In genomic region chr18:60549338-60549960, GRCh38 we compare ENCODE assay signal across 8 cellular contexts.
DNase-seq lines count a peak whose midpoint lies in the region; ATAC-seq, FAIRE-seq and TF ChIP-seq lines count a peak whose summit lies in the region.

No MANE protein-coding gene starts in this region.

- peak; percentile 24; the same call in 1 of the 2 replicates for TF ChIP-seq RAD21 in HepG2 (CRISPR knock-in tag; IDR thresholded peaks at IDR 0.05)

- no peak for TF ChIP-seq EP300 in HepG2 (IDR thresholded peaks at IDR 0.05; ENCODE audit: low read depth in 2 of 2, low read length in 2 of 2)
- TF ChIP-seq EP300 in HepG2 (CRISPR knock-in tag; IDR thresholded peaks at IDR 0.05; ENCODE audit: borderline replicate concordance): no peak

- TF ChIP-seq POLR2A in HepG2 (IDR thresholded peaks at IDR 0.05; ENCODE audit: insufficient read depth in 1 of 2, low read depth in 2 of 2, low read length in 2 of 2): no peak

- CTCF ChIA-PET in HepG2 (lab: Yijun Ruan, JAX; ENCODE audit: low intra/inter-chr PET ratio, low total read pairs): interaction anchor here (1.2 to 2.2 kb wide), 4 partner anchors 553 to 712 kb away, joined by 3 to 17 read pairs (median 6); no protein-coding TSS in a partner anchor
- CTCF ChIA-PET in activated CD4-positive, alpha-beta memory T cell treated with anti-CD3 and anti-CD28 coated beads, Interleukin-2, amount 10 ng/mL, durations not matched to agents 7 days and 5 days (lab: Charles Lee): interaction anchor here (0.8 to 2.1 kb wide), 3 partner anchors 553 to 1090 kb away, joined by 3 to 7 read pairs (median 4); no protein-coding TSS in a partner anchor

- H3K79me2 ChIP-seq in ACC112 (ENCODE audit: control insufficient read depth, insufficient read depth, low read length, unreplicated experiment) (no peaks in the 10 kb centered on the region), HepG2 (ENCODE audit: insufficient read depth, low read length) (no peaks in the 10 kb centered on the region)

- H2AFZ ChIP-seq in ACC112 (ENCODE audit: low read length, unreplicated experiment) (peak overlapping the region; percentile 55), HepG2 (ENCODE audit: low read length) (no peak overlapping the region)

- no peaks in the 10 kb centered on the region for H3K4me1 ChIP-seq in ACC112 (ENCODE audit: control insufficient read depth, insufficient read depth, low read length, unreplicated experiment)
- H3K4me1 ChIP-seq in HepG2 (ENCODE audit: insufficient read depth, low read length): no peaks in the 10 kb centered on the region

- TF ChIP-seq CTCF in GM12873 (IDR thresholded peaks at IDR 0.05; ENCODE audit: insufficient read depth, low read depth, low read length, missing control alignments) (peak; percentile 61), brain microvascular endothelial cell (IDR thresholded peaks at IDR 0.05; ENCODE audit: low read depth, low read length, missing control alignments) (peak; percentile 68), HepG2 (CRISPR knock-in tag; IDR thresholded peaks at IDR 0.05) (peak; percentile 63)

- ATAC-seq in HepG2: no peak

- no peak overlapping the region for H3K4me2 ChIP-seq in HepG2 (ENCODE audit: low read depth, low read length)

- intact Hi-C loops in HepG2 (cut with micrococcal nuclease; ENCODE audit: unreplicated experiment): loop anchor here (1.0 to 5.0 kb wide), 3 partner anchors 553 to 712 kb away; no protein-coding TSS in a partner anchor

- DNase-seq in HS-27A (ENCODE audit: low read depth): peak; percentile 34
- DNase-seq in NCI-H69 (lab: John Stamatoyannopoulos, UW): peak; percentile 95
- DNase-seq in brain microvascular endothelial cell: peak; percentile 64
- DNase-seq in HepG2 (ENCODE audit: low spot score): peak; percentile 44
- DNase-seq in activated CD4-positive, alpha-beta memory T cell treated with anti-CD3 and anti-CD28 coated beads, Interleukin-2, amount 10 ng/mL, durations not matched to agents 7 days and 5 days: no peak
- DNase-seq in cortex of kidney (lab: John Stamatoyannopoulos, UW): no peak

- H3K36me3 ChIP-seq in ACC112 (ENCODE audit: insufficient read depth, low read length) (no peaks in the 10 kb centered on the region), brain microvascular endothelial cell (replicated peaks) (no peaks in the 10 kb centered on the region), HepG2 (replicated peaks in 1 of 2; ENCODE audit: control insufficient read depth in 1 of 2, insufficient read depth in 2 of 2, low read length in 2 of 2) (no peaks in the 10 kb centered on the region)

- in situ Hi-C loops in brain microvascular endothelial cell (cut with HindIII; ENCODE audit: low pct_ligation_motif_present, low sequenced_read_pairs): no loop called here
- in situ Hi-C loops in HepG2 (cut with HindIII; ENCODE audit: extremely low pct_ligation_motif_present, low pct_unique_long_range_greater_than_20kb): loop anchor here (10.0 to 25.0 kb wide), 2 partner anchors 565 to 712 kb away; no protein-coding TSS in a partner anchor

- no peaks in the 10 kb centered on the region for H3K9me3 Mint-ChIP-seq in activated CD4-positive, alpha-beta memory T cell treated with anti-CD3 and anti-CD28 coated beads, Interleukin-2, amount 10 ng/mL, durations not matched to agents 7 days and 5 days

- no peaks in the 10 kb centered on the region for H3K27me3 Mint-ChIP-seq in activated CD4-positive, alpha-beta memory T cell treated with anti-CD3 and anti-CD28 coated beads, Interleukin-2, amount 10 ng/mL, durations not matched to agents 7 days and 5 days

- no peaks in the 10 kb centered on the region for H3K9me3 ChIP-seq in HepG2 (ENCODE audit: low read length)

- WGBS in HepG2 (ENCODE audit: low lambda C conversion rate): 0% methylated on average over 2 of the region's 2 CpGs

- H3K4me3 ChIP-seq in ACC112 (ENCODE audit: low read depth, low read length): 0 out of 2 replicates have a peak overlapping the region, but pooled peaks have one; percentile 5
- no peak overlapping the region for H3K4me3 ChIP-seq in brain microvascular endothelial cell (ENCODE audit: low read depth, low read length)
- H3K4me3 ChIP-seq in HepG2 (replicated peaks in 1 of 3; ENCODE audit: insufficient read depth in 1 of 3, low read depth in 2 of 3, low read length in 3 of 3): no peak overlapping the region

- H3K4me1 Mint-ChIP-seq in activated CD4-positive, alpha-beta memory T cell treated with anti-CD3 and anti-CD28 coated beads, Interleukin-2, amount 10 ng/mL, durations not matched to agents 7 days and 5 days: no peaks in the 10 kb centered on the region

- BruUV-seq in HepG2 (replicated peaks; lab: Mats Ljungman, UMichigan): no TSS peak

- H3K27me3 ChIP-seq in ACC112 (ENCODE audit: insufficient read depth, low read length) (no peaks in the 10 kb centered on the region), brain microvascular endothelial cell (replicated peaks) (no peaks in the 10 kb centered on the region), HepG2 (ENCODE audit: control insufficient read depth in 1 of 2, insufficient read depth in 2 of 2, low read length in 2 of 2) (no peaks in the 10 kb centered on the region; a peak in 1 of 5 replicates)

- H4K20me1 ChIP-seq in HepG2 (ENCODE audit: insufficient read depth, low read length): no peaks in the 10 kb centered on the region

- H3K27ac ChIP-seq in ACC112 (ENCODE audit: low read depth, low read length) (no peak overlapping the region), brain microvascular endothelial cell (no peak overlapping the region), HepG2 (ENCODE audit: extremely low read length, insufficient read depth, low read length) (no peak overlapping the region)

- POLR2A ChIA-PET in HepG2 (lab: Yijun Ruan, JAX): no interaction called here
- POLR2A ChIA-PET in activated CD4-positive, alpha-beta memory T cell treated with anti-CD3 and anti-CD28 coated beads, Interleukin-2, amount 10 ng/mL, durations not matched to agents 7 days and 5 days (lab: Charles Lee): no interaction called here

- no peak overlapping the region for H3K27ac Mint-ChIP-seq in activated CD4-positive, alpha-beta memory T cell treated with anti-CD3 and anti-CD28 coated beads, Interleukin-2, amount 10 ng/mL, durations not matched to agents 7 days and 5 days

- H3K36me3 Mint-ChIP-seq in activated CD4-positive, alpha-beta memory T cell treated with anti-CD3 and anti-CD28 coated beads, Interleukin-2, amount 10 ng/mL, durations not matched to agents 7 days and 5 days (ENCODE audit: low read depth): no peaks in the 10 kb centered on the region

- FAIRE-seq in HepG2 (lab: Jason Lieb, UNC): no peak

- H3K4me3 Mint-ChIP-seq in activated CD4-positive, alpha-beta memory T cell treated with anti-CD3 and anti-CD28 coated beads, Interleukin-2, amount 10 ng/mL, durations not matched to agents 7 days and 5 days: no peak overlapping the region

- no peak overlapping the region for H3K9ac ChIP-seq in HepG2 (ENCODE audit: insufficient read depth, low read depth, low read length)

TF ChIP-seq in HepG2, 621 proteins besides CTCF, POLR2A, EP300 and RAD21:
- TF ChIP-seq SMC3 (IDR thresholded peaks at IDR 0.05; ENCODE audit: low read length): peak; percentile 38; the same call in 1 of the 2 replicates
- peak; percentile 40; the same call in 1 of the 2 replicates for TF ChIP-seq CEBPB (IDR thresholded peaks at IDR 0.05; ENCODE audit: borderline replicate concordance, low read depth, low read length)
- peak; percentile 71 for TF ChIP-seq STAG1 (CRISPR knock-in tag; IDR thresholded peaks at IDR 0.05)
- peak in 1 of 2 experiments; percentile 58; a peak in 1 of 4 replicates for TF ChIP-seq ATF4 (CRISPR knock-in tag; IDR thresholded peaks at IDR 0.05)
- no peak for TF ChIP-seq ZNF329 (CRISPR knock-in tag; IDR thresholded peaks at IDR 0.05; ENCODE audit: low read depth)
- peak; percentile 72 for TF ChIP-seq CEBPG (CRISPR knock-in tag; IDR thresholded peaks at IDR 0.05)
- TF ChIP-seq SMAD1 (CRISPR knock-in tag; IDR thresholded peaks at IDR 0.05; ENCODE audit: borderline replicate concordance, low read depth): no peak
- no peak for TF ChIP-seq ETS1 (CRISPR knock-in tag; IDR thresholded peaks at IDR 0.05)

Comparison
In these comparisons a context has a peak if more than half of its experiments do, and no peak if none do; other contexts are left out.
1. DNase-seq: peak in HS-27A (single experiment), NCI-H69 (single experiment), brain microvascular endothelial cell (single experiment) and HepG2 (single experiment); none in activated CD4-positive, alpha-beta memory T cell treated with anti-CD3 and anti-CD28 coated beads, Interleukin-2, amount 10 ng/mL, durations not matched to agents 7 days and 5 days (single experiment) and cortex of kidney (single experiment).
2. Peak in every context shown above with its lines, with median percentiles within 50 percentile points of each other: CTCF ChIP-seq.